ENCODE assay signal across 9 cellular contexts in genomic region chr1:181397841-181398240, GRCh38.
DNase-seq lines count a peak whose midpoint lies in the region; ATAC-seq and TF ChIP-seq lines count a peak whose summit lies in the region.
"Had no signal": no experiment of that assay in that cellular context is flagged by ENCODE, and none has a peak within 500 bp of the region (broad histone marks: within the 10 kb centered on the region; RNA-seq: fewer than 3 reads in every experiment).

No MANE protein-coding gene starts in this region.

- no peaks in the 10 kb centered on the region for H3K27me3 ChIP-seq in naive thymus-derived CD4-positive, alpha-beta T cell (ENCODE audit: control insufficient read depth in 2 of 2, insufficient read depth in 2 of 2, low read length in 2 of 2)
- no peaks in the 10 kb centered on the region for H3K27me3 ChIP-seq in SK-N-SH (ENCODE audit: insufficient read depth)
- H3K27me3 ChIP-seq in heart left ventricle: peaks cover 0 to 13% (median 0%) of the 10 kb centered on the region in 9 donors
- H3K27me3 ChIP-seq: Peyer's patch had no signal

- peak overlapping the region in 2 of 9 donors; percentile 83 to 94 for H3K27ac Mint-ChIP-seq in naive thymus-derived CD4-positive, alpha-beta T cell

- CTCF ChIA-PET in naive thymus-derived CD4-positive, alpha-beta T cell (lab: Charles Lee): interaction anchor here (1.3 to 4.2 kb wide), 6 partner anchors 12 to 207 kb away, joined by 3 to 26 read pairs (median 7); no protein-coding TSS in a partner anchor
- CTCF ChIA-PET in SK-N-SH (lab: Yijun Ruan, JAX): interaction anchor here (1.0 kb wide), 2 partner anchors 27 to 216 kb away, joined by 3 to 4 read pairs; no protein-coding TSS in a partner anchor

- H3K4me1 ChIP-seq in naive thymus-derived CD4-positive, alpha-beta T cell (ENCODE audit: control insufficient read depth in 2 of 2, insufficient read depth in 2 of 2, low read length in 2 of 2): peaks cover 41 to 77% of the 10 kb centered on the region in 2 donors
- H3K4me1 ChIP-seq in SK-N-SH (ENCODE audit: control insufficient read depth in 1 of 2, insufficient read depth in 2 of 2, low read depth in 1 of 2, low read length in 1 of 2): no peaks in the 10 kb centered on the region
- no peaks in the 10 kb centered on the region for H3K4me1 ChIP-seq in heart left ventricle
- H3K4me1 ChIP-seq: Peyer's patch had no signal

- no peak for TF ChIP-seq RAD21 in SK-N-SH (IDR thresholded peaks at IDR 0.05; ENCODE audit: low read length)

- no peaks in the 10 kb centered on the region for H3K36me3 ChIP-seq in naive thymus-derived CD4-positive, alpha-beta T cell (ENCODE audit: control insufficient read depth in 2 of 3, insufficient read depth in 3 of 3, low read length in 3 of 3)
- no peaks in the 10 kb centered on the region for H3K36me3 ChIP-seq in SK-N-SH (replicated peaks in 1 of 2; ENCODE audit: control insufficient read depth in 1 of 2, insufficient read depth in 2 of 2, low read length in 1 of 2)
- H3K36me3 ChIP-seq in heart left ventricle: no peaks in the 10 kb centered on the region
- H3K36me3 ChIP-seq: Peyer's patch had no signal

- TF ChIP-seq CTCF in SK-N-SH (IDR thresholded peaks at IDR 0.05) (no peak), heart left ventricle (IDR thresholded peaks at IDR 0.05) (no peak)

- no peaks in the 10 kb centered on the region for H3K9me3 Mint-ChIP-seq in naive thymus-derived CD4-positive, alpha-beta T cell

- no peaks in the 10 kb centered on the region for H3K9me3 ChIP-seq in naive thymus-derived CD4-positive, alpha-beta T cell (ENCODE audit: control insufficient read depth in 2 of 3, low read length in 3 of 3)
- H3K9me3 ChIP-seq in SK-N-SH (no peaks in the 10 kb centered on the region), heart left ventricle (no peaks in the 10 kb centered on the region)
- H3K9me3 ChIP-seq: Peyer's patch had no signal

- H3K9me2 ChIP-seq in SK-N-SH: no peaks in the 10 kb centered on the region

- H4K20me1 ChIP-seq in SK-N-SH (ENCODE audit: insufficient read depth): no peaks in the 10 kb centered on the region

- H3K27ac ChIP-seq in naive thymus-derived CD4-positive, alpha-beta T cell (ENCODE audit: low read depth, low read length): peak overlapping the region; percentile 62
- no peak overlapping the region for H3K27ac ChIP-seq in SK-N-SH (ENCODE audit: low read depth in 2 of 2, low read length in 1 of 2)
- peak overlapping the region in 1 of 12 donors; percentile 62 for H3K27ac ChIP-seq in heart left ventricle

- no peak for TF ChIP-seq EP300 in SK-N-SH (IDR thresholded peaks at IDR 0.05; ENCODE audit: borderline replicate concordance in 1 of 2, low read depth in 1 of 2, low read length in 1 of 2)

- H3K4me3 ChIP-seq in naive thymus-derived CD4-positive, alpha-beta T cell (ENCODE audit: low read length): peak overlapping the region; percentile 22
- no peak overlapping the region for H3K4me3 ChIP-seq in SK-N-SH (ENCODE audit: low read depth in 2 of 2, low read length in 1 of 2)
- no peak overlapping the region for H3K4me3 ChIP-seq in heart left ventricle
- H3K4me3 ChIP-seq: Peyer's patch had no signal

- WGBS in SK-N-SH (ENCODE audit: low lambda C conversion rate): 14% methylated on average over 3 of the region's 3 CpGs
- WGBS in heart left ventricle, 4 donors: 61 to 73% (median 63%) methylated on average over 3 of the region's 3 CpGs

- peak overlapping the region in 8 of 10 donors; percentile 57 to 82 (median 74) for H3K4me3 Mint-ChIP-seq in naive thymus-derived CD4-positive, alpha-beta T cell

- H2AFZ ChIP-seq in SK-N-SH (ENCODE audit: low read depth): no peak overlapping the region

- peaks cover 26 to 45% (median 41%) of the 10 kb centered on the region in 7 donors for H3K4me1 Mint-ChIP-seq in naive thymus-derived CD4-positive, alpha-beta T cell

- no peaks in the 10 kb centered on the region for H3F3A ChIP-seq in SK-N-SH (replicated peaks; ENCODE audit: insufficient read depth)

- ATAC-seq in GM21723 (IDR thresholded peaks at IDR 0.05; ENCODE audit: unreplicated experiment): peak; percentile 56
- ATAC-seq in naive thymus-derived CD4-positive, alpha-beta T cell: peak; percentile 47
- ATAC-seq in heart left ventricle: no peak

- H3K27me3 Mint-ChIP-seq in naive thymus-derived CD4-positive, alpha-beta T cell: no peaks in the 10 kb centered on the region

- peak; percentile 62 for DNase-seq in NCI-H82 (lab: John Stamatoyannopoulos, UW)
- no peak for DNase-seq in NCI-H82 treated with DMSO at 0.1 percent for 48 hours (lab: John Stamatoyannopoulos, UW; ENCODE audit: unreplicated experiment)
- peak; percentile 80 for DNase-seq in NCI-H146 (lab: John Stamatoyannopoulos, UW)
- peak in 7 of 9 donors; percentile 24 to 57 (median 45) for DNase-seq in naive thymus-derived CD4-positive, alpha-beta T cell
- no peak for DNase-seq in RPMI8226
- DNase-seq in SK-N-SH: no peak
- DNase-seq in heart left ventricle: no peak

- no peak overlapping the region for H3K9ac ChIP-seq in SK-N-SH

- H3K36me3 Mint-ChIP-seq in naive thymus-derived CD4-positive, alpha-beta T cell: no peaks in the 10 kb centered on the region

- no peak overlapping the region for H3K4me2 ChIP-seq in SK-N-SH

- no peaks in the 10 kb centered on the region for H3K79me2 ChIP-seq in SK-N-SH (ENCODE audit: insufficient read depth)

- POLR2A ChIA-PET in naive thymus-derived CD4-positive, alpha-beta T cell (lab: Charles Lee): interaction anchor here (0.7 to 6.7 kb wide), 13 partner anchors 10 to 896 kb away, joined by 3 to 43 read pairs (median 4); partner anchors contain the start of gene STX6
- POLR2A ChIA-PET in SK-N-SH (lab: Yijun Ruan, JAX): no interaction called here

- no peak for TF ChIP-seq POLR2A in heart left ventricle (IDR thresholded peaks at IDR 0.05)

- intact Hi-C loops in naive thymus-derived CD4-positive, alpha-beta T cell (cut with micrococcal nuclease): loop anchor here (2.0 to 5.0 kb wide), 10 partner anchors 23 to 1391 kb away; partner anchors contain the start of genes ACBD6 (in 1 of the 2), MR1 (in 1 of the 2), NPL (in 1 of the 2) and STX6 (in 1 of the 2)
- intact Hi-C loops in heart left ventricle (cut with DNase I): no loop called here

TF ChIP-seq in SK-N-SH, 30 proteins besides CTCF, POLR2A, EP300 and RAD21:
- TF ChIP-seq MXI1 (IDR thresholded peaks at IDR 0.05; ENCODE audit: low read depth, low read length) (no peak), JUND (IDR thresholded peaks at IDR 0.05) (no peak), GABPA (IDR thresholded peaks at IDR 0.05; ENCODE audit: low read depth) (no peak), ELF1 (IDR thresholded peaks at IDR 0.05) (no peak), EZH2phosphoT487 (IDR thresholded peaks at IDR 0.05; ENCODE audit: borderline replicate concordance, low read depth) (no peak), FOXM1 (IDR thresholded peaks at IDR 0.05; ENCODE audit: low read depth) (no peak), FOXJ3 (CRISPR knock-in tag; IDR thresholded peaks at IDR 0.05) (no peak), TCF12 (IDR thresholded peaks at IDR 0.05) (no peak)

Comparison
In these comparisons a context has a peak if more than half of its experiments do, and no peak if none do; other contexts are left out.
1. DNase-seq: peak in NCI-H82 (single experiment), NCI-H146 (single experiment) and naive thymus-derived CD4-positive, alpha-beta T cell (7 of 9); none in NCI-H82 treated with DMSO at 0.1 percent for 48 hours (single experiment), RPMI8226 (single experiment), SK-N-SH (single experiment) and heart left ventricle (0 of 5).
2. ATAC-seq: peak in GM21723 (single experiment) and naive thymus-derived CD4-positive, alpha-beta T cell (single experiment); none in heart left ventricle (0 of 4).
3. intact Hi-C loops: an anchor here in naive thymus-derived CD4-positive, alpha-beta T cell (2.0 to 5.0 kb wide); none called in heart left ventricle.